19 cellular contexts compared by ENCODE assay signal in the genomic region with DNA sequence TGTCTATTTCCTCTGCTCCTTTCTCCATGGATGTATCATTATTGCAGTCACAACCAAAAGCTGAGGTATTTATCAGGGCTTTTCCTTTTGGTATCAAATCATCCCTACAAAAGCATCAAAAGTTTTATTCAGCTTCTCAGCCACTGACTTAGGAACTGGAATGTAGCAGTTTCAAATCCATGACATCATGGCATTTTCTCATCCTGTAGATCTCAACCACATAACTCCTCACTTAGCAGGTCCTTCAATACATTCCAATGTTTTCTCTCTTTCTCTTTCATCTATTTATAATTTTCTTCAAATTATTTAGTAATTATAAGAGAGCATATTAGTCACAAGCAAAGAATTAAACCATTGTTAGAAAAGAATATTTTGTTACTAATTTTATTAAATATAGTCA.
"Had no signal": no experiment of that assay in that cellular context is flagged by ENCODE, and none has a peak within 500 bp of the region (broad histone marks: within the 10 kb centered on the region; RNA-seq: fewer than 3 reads in every experiment).

No MANE protein-coding gene starts in this region.

- DNase-seq: activated CD4-positive, alpha-beta memory T cell treated with anti-CD3 and anti-CD28 coated beads for 36 hours; activated CD4-positive, alpha-beta T cell treated with anti-CD3 and anti-CD28 coated beads for 48 hours; activated effector memory CD4-positive, alpha-beta T cell treated with anti-CD3 and anti-CD28 coated beads, Interleukin-2, amount 50 U/mL, for 16 hours; activated naive CD4-positive, alpha-beta T cell treated with anti-CD3 and anti-CD28 coated beads, Interleukin-2, amount 10 ng/mL, durations not matched to agents 7 days and 5 days; activated T-cell treated with anti-CD3 and anti-CD28 coated beads, Interleukin-2, amount 50 U/mL, for 72 hours; amygdala; caudate nucleus; effector memory CD4-positive, alpha-beta T cell; heart right ventricle; islet precursor cell; left colon; mucosa of descending colon; nucleus accumbens; posterior cingulate gyrus; stimulated activated CD4-positive, alpha-beta T cell treated with anti-CD3 and anti-CD28 coated beads, Interleukin-15, amount 100 ng/mL, for 24 hours; stomach; transverse colon; uterus had no signal

- FAIRE-seq: colon had no signal
